Comparison of ENCODE assay signal across 8 cellular contexts in genomic region chr10:71746344-71747037, GRCh38.
DNase-seq lines count a peak whose midpoint lies in the region; ATAC-seq and TF ChIP-seq lines count a peak whose summit lies in the region.

No MANE protein-coding gene starts in this region.

- H3K36me3 Mint-ChIP-seq in memory B cell: peaks cover 6% of the 10 kb centered on the region

- H3K4me3 Mint-ChIP-seq in memory B cell: no peak overlapping the region

- in situ Hi-C loops in GM13976 (cut with MboI; ENCODE audit: low sequenced_read_pairs, unreplicated experiment): no loop called here

- ATAC-seq in memory B cell (ENCODE audit: low read depth) (no peak), GM19023 (IDR thresholded peaks at IDR 0.05; ENCODE audit: unreplicated experiment) (no peak), GM18858 (IDR thresholded peaks at IDR 0.05; ENCODE audit: unreplicated experiment) (no peak)

- H3K27me3 Mint-ChIP-seq in memory B cell: no peaks in the 10 kb centered on the region

- H3K4me1 Mint-ChIP-seq in memory B cell: peaks cover 66% of the 10 kb centered on the region

- peak; percentile 44 for DNase-seq in stimulated activated CD4-positive, alpha-beta T cell treated with anti-CD3 and anti-CD28 coated beads, Interleukin-4, amount 100 ng/mL, for 24 hours
- DNase-seq in stimulated activated CD4-positive, alpha-beta T cell treated with anti-CD3 and anti-CD28 coated beads, Interleukin-4, amount 100 ng/mL, for 1 hour: no peak
- DNase-seq in amniotic epithelial cell (ENCODE audit: low read depth): peak; percentile 48
- DNase-seq in memory B cell (ENCODE audit: low spot score in 2 of 2): no peak
- no peak for DNase-seq in medulla oblongata (ENCODE audit: extremely low spot score)
- no peak for DNase-seq in GM13976 (ENCODE audit: low spot score)

- H3K9me3 Mint-ChIP-seq in memory B cell: peaks cover 2% of the 10 kb centered on the region

- TF ChIP-seq CTCF in GM13976 (IDR thresholded peaks at IDR 0.05; ENCODE audit: borderline replicate concordance, control extremely low read depth, extremely low read depth, insufficient read depth, missing control alignments): no peak

- H3K27ac Mint-ChIP-seq in memory B cell: peak overlapping the region; percentile 91

Comparison
In these comparisons a context has a peak if more than half of its experiments do, and no peak if none do; other contexts are left out.
1. DNase-seq: peak in stimulated activated CD4-positive, alpha-beta T cell treated with anti-CD3 and anti-CD28 coated beads, Interleukin-4, amount 100 ng/mL, for 24 hours (single experiment) and amniotic epithelial cell (single experiment); none in stimulated activated CD4-positive, alpha-beta T cell treated with anti-CD3 and anti-CD28 coated beads, Interleukin-4, amount 100 ng/mL, for 1 hour (single experiment), memory B cell (0 of 2), medulla oblongata (single experiment) and GM13976 (single experiment).